ENCODE assay signal across 9 cellular contexts in the genomic region with DNA sequence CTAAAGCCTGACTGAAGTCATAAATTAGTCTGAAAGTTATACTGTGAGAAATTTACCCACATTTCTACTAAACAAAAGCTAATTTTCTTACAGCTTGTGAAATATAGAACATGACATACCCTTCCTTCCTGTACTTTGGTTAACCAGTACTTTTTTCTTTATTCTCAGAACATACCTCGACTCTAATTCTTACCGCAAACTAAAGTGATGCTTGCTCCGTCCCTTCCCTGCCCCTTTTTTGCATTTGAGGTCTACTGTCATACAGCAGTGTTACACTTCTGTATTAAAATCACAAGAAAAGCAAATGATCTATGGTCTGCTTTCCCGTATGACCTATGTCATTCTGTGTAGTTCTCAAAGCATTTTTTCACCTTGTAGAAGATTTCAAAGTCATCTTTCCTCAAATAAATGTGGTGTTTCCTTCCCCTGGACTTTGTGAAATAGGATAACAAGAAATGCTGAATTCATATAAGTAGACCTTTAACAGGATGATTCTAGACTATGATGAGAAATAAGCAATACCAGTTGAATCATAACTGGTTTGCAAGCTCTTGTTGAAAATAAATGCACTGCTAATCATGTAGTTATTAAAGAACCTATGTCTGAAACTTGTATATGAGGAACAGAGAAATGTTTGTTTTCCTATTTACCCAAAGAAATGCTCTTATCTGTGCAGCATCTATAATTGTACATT. TPM values are rescaled to one million over a fixed set of nuclear protein-coding genes. Genes with fewer than 3 reads are reported as not detected.
DNase-seq lines count a peak whose midpoint lies in the region; ATAC-seq and TF ChIP-seq lines count a peak whose summit lies in the region.
"Had no signal": no experiment of that assay in that cellular context is flagged by ENCODE, and none has a peak within 500 bp of the region (broad histone marks: within the 10 kb centered on the region; RNA-seq: fewer than 3 reads in every experiment).

No MANE protein-coding gene starts in this region.

- no peaks in the 10 kb centered on the region for H3K4me1 ChIP-seq in right lobe of liver
- no peaks in the 10 kb centered on the region for H3K4me1 ChIP-seq in GM23338 (ENCODE audit: insufficient read depth)

- TF ChIP-seq POLR2A in GM18505 (IDR thresholded peaks at IDR 0.05; ENCODE audit: borderline replicate concordance, extremely low read depth, insufficient read depth, insufficient read length) (no peak), right lobe of liver (IDR thresholded peaks at IDR 0.05) (no peak)

- no peak overlapping the region for H3K4me2 ChIP-seq in GM23338

- H3K4me1 Mint-ChIP-seq in osteocyte (ENCODE audit: unreplicated experiment) (no peaks in the 10 kb centered on the region), GM23338 (no peaks in the 10 kb centered on the region)

- no peaks in the 10 kb centered on the region for H4K20me1 ChIP-seq in GM23338 (replicated peaks; ENCODE audit: insufficient read depth)

- H3K27ac ChIP-seq in right lobe of liver (no peak overlapping the region), GM23338 (ENCODE audit: low read depth) (no peak overlapping the region)
- H3K27ac ChIP-seq: thoracic aorta had no signal

- H3K27ac Mint-ChIP-seq in osteocyte (ENCODE audit: unreplicated experiment) (no peak overlapping the region), GM23338 (no peak overlapping the region)

- intact Hi-C loops in right lobe of liver (cut with DNase I), result no loop called here

- H3K9me3 Mint-ChIP-seq in osteocyte (ENCODE audit: unreplicated experiment) (no peaks in the 10 kb centered on the region), GM23338 (no peaks in the 10 kb centered on the region)

- ATAC-seq in GM18505 (IDR thresholded peaks at IDR 0.05; ENCODE audit: unreplicated experiment), result peak; percentile 83
- peak; percentile 81 for ATAC-seq in GM21737 (IDR thresholded peaks at IDR 0.05; ENCODE audit: unreplicated experiment)
- peak; percentile 37 to 55 (median 44) for ATAC-seq in right lobe of liver
- no peak for ATAC-seq in GM23338

- no peaks in the 10 kb centered on the region for H3K79me2 ChIP-seq in GM23338 (replicated peaks; ENCODE audit: insufficient read depth)

- no peaks in the 10 kb centered on the region for H3K36me3 ChIP-seq in right lobe of liver
- H3K36me3 ChIP-seq in GM23338 (ENCODE audit: insufficient read depth), result no peaks in the 10 kb centered on the region
- H3K36me3 ChIP-seq: thoracic aorta had no signal

- peak; percentile 31 for DNase-seq in T follicular helper cell (ENCODE audit: low read depth)
- DNase-seq in right lobe of liver, result no peak
- DNase-seq in NCI-H69 (lab: John Stamatoyannopoulos, UW), result no peak
- DNase-seq in osteocyte (ENCODE audit: extremely low spot score, unreplicated experiment), result no peak
- no peak for DNase-seq in NCI-H82 (lab: John Stamatoyannopoulos, UW)
- no peak for DNase-seq in GM23338 (ENCODE audit: low spot score)

- H3K9me2 ChIP-seq in GM23338 (ENCODE audit: insufficient read depth), result no peaks in the 10 kb centered on the region

- no peaks in the 10 kb centered on the region for H3K9me3 ChIP-seq in right lobe of liver
- H3K9me3 ChIP-seq: thoracic aorta had no signal

- no peaks in the 10 kb centered on the region for H3K27me3 ChIP-seq in right lobe of liver
- no peaks in the 10 kb centered on the region for H3K27me3 ChIP-seq in GM23338 (ENCODE audit: insufficient read depth)

- no peaks in the 10 kb centered on the region for H3F3A ChIP-seq in GM23338 (replicated peaks; ENCODE audit: low read depth)

- H2AFZ ChIP-seq in GM23338, result no peak overlapping the region

- WGBS in right lobe of liver (ENCODE audit: insufficient coverage, low coverage, low lambda C conversion rate, missing lambda C conversion rate), result 46% methylated on average over 4 of the region's 4 CpGs

- no peak for TF ChIP-seq CTCF in right lobe of liver (IDR thresholded peaks at IDR 0.05)
- no peak for TF ChIP-seq CTCF in osteocyte (IDR thresholded peaks at IDR 0.05)
- TF ChIP-seq CTCF in GM23338 (conservative IDR thresholded peaks at IDR 0.05; ENCODE audit: low read depth in 2 of 2), result no peak

- no peak overlapping the region for H3K4me3 ChIP-seq in right lobe of liver
- H3K4me3 ChIP-seq in GM23338, result no peak overlapping the region
- H3K4me3 ChIP-seq: thoracic aorta had no signal

- peaks cover 25% of the 10 kb centered on the region for H3K27me3 Mint-ChIP-seq in osteocyte (ENCODE audit: unreplicated experiment)
- H3K27me3 Mint-ChIP-seq in GM23338 (ENCODE audit: insufficient read depth, low read depth, poor library complexity), result no peaks in the 10 kb centered on the region

- H3K36me3 Mint-ChIP-seq in osteocyte (ENCODE audit: unreplicated experiment) (no peaks in the 10 kb centered on the region), GM23338 (ENCODE audit: low read depth) (no peaks in the 10 kb centered on the region)

- H3K4me3 Mint-ChIP-seq in osteocyte (ENCODE audit: unreplicated experiment) (no peak overlapping the region), GM23338 (no peak overlapping the region)

TF ChIP-seq in GM23338, 12 proteins besides CTCF, POLR2A, EP300 and RAD21 (continues in another document):
- no peak for TF ChIP-seq REST (IDR thresholded peaks at IDR 0.05; ENCODE audit: unreplicated experiment)
- TF ChIP-seq CREB1 (CRISPR knock-in tag; IDR thresholded peaks at IDR 0.05; ENCODE audit: low read depth), result no peak
- TF ChIP-seq NANOG (IDR thresholded peaks at IDR 0.05; ENCODE audit: borderline replicate concordance), result no peak
- TF ChIP-seq ETS1 (IDR thresholded peaks at IDR 0.05), result no peak
- no peak for TF ChIP-seq EZH2phosphoT487 (IDR thresholded peaks at IDR 0.05; ENCODE audit: unreplicated experiment)
- TF ChIP-seq POLR2AphosphoS5 (IDR thresholded peaks at IDR 0.05; ENCODE audit: low read depth), result no peak

RNA-seq across cellular contexts. Expression of gene CYTIP, which starts 30.4 kb away (rescaled TPM):
- total RNA-seq in right lobe of liver, result 1 to 10 TPM; 1.1 to 6.0 (median 2.9) TPM
- 0.64 and 0.76 TPM in 2 replicates for total RNA-seq in osteocyte
- total RNA-seq in GM23338 (2014; rRNA removed; shearing (Covaris generic)), result not detected in 2 replicates
- 0.28 TPM in 1 of 2 replicates, not detected in the other for polyA plus RNA-seq in GM23338 (2016; fragmentation: Nextera tagmentation; extraction: Ambion mirVana)
